Comparison of ENCODE assay signal across 20 cellular contexts in genomic region chr15:81955709-81956108, GRCh38.
DNase-seq lines count a peak whose midpoint lies in the region; ATAC-seq and TF ChIP-seq lines count a peak whose summit lies in the region.
"Had no signal": no experiment of that assay in that cellular context is flagged by ENCODE, and none has a peak within 500 bp of the region (broad histone marks: within the 10 kb centered on the region; RNA-seq: fewer than 3 reads in every experiment).

No MANE protein-coding gene starts in this region.

- H3K4me1 ChIP-seq in SJSA1 (replicated peaks) (peaks cover 33% of the 10 kb centered on the region), foreskin keratinocyte (no peaks in the 10 kb centered on the region)
- H3K4me1 ChIP-seq: Peyer's patch had no signal

- DNase-seq in EH (ENCODE audit: low read depth) (peak; percentile 92), SJSA1 (ENCODE audit: low read depth in 1 of 2, low spot score in 2 of 2) (peak in 1 of 2 experiments; percentile 55), foreskin keratinocyte (peak in 1 of 2 donors; percentile 2), retinal pigment epithelial cell (ENCODE audit: low read depth) (peak; percentile 28), T-helper 2 cell (no peak)
- no peak for DNase-seq in stimulated activated CD4-positive, alpha-beta T cell treated with anti-CD3 and anti-CD28 coated beads, Interleukin-1b, Interleukin-23, amount 100 ng/mL, for 48 hours
- DNase-seq: C1 segment of cervical spinal cord; CD8-positive, alpha-beta memory T cell; Kasumi-1; NCI-H1048; NCI-H1436; NCI-H2029 treated with DMSO at 0.1 percent for 48 hours; NCI-H2171; NCI-H446; NK-92 treated with Interleukin-12 subunit alpha and Interleukin-12 subunit beta, amount 100 ng/mL, for 24 hours; Peyer's patch had no signal

- peak; percentile 16 for ATAC-seq in foreskin keratinocyte
- ATAC-seq in GM19035 (IDR thresholded peaks at IDR 0.05; ENCODE audit: unreplicated experiment): no peak
- ATAC-seq in SK-N-SH treated with all-trans-retinoic acid at 6 μM for 48 hours: no peak
- ATAC-seq: Right ventricle myocardium inferior had no signal

- no peaks in the 10 kb centered on the region for H3K9me3 ChIP-seq in SJSA1 (replicated peaks)
- H3K9me3 ChIP-seq: MG63, Peyer's patch had no signal

- H3K27ac ChIP-seq in SJSA1 (peak overlapping the region; percentile 11), foreskin keratinocyte (no peak overlapping the region)
- H3K27ac ChIP-seq: Peyer's patch had no signal

- no peaks in the 10 kb centered on the region for H3K36me3 ChIP-seq in SJSA1
- H3K36me3 ChIP-seq: MG63, Peyer's patch had no signal

- H3K4me3 ChIP-seq in SJSA1 (no peak overlapping the region), retinal pigment epithelial cell (ENCODE audit: low read length) (no peak overlapping the region)
- H3K4me3 ChIP-seq: MG63, Peyer's patch had no signal

- TF ChIP-seq CTCF in foreskin keratinocyte (conservative IDR thresholded peaks at IDR 0.05) (no peak), retinal pigment epithelial cell (conservative IDR thresholded peaks at IDR 0.05; ENCODE audit: low read depth, low read length) (no peak)

- H3K27me3 ChIP-seq in SJSA1 (replicated peaks): no peaks in the 10 kb centered on the region
- H3K27me3 ChIP-seq in foreskin keratinocyte: no peaks in the 10 kb centered on the region
- H3K27me3 ChIP-seq: MG63, Peyer's patch had no signal

TF ChIP-seq in SK-N-SH treated with all-trans-retinoic acid at 6 μM for 48 hours, 23 proteins besides CTCF, POLR2A, EP300 and RAD21:
- no peak for TF ChIP-seq POU6F1 (CRISPR knock-in tag; IDR thresholded peaks at IDR 0.05; ENCODE audit: borderline replicate concordance, low read depth)
TF ChIP-seq in SK-N-SH treated with all-trans-retinoic acid at 6 μM for 48 hours: peak in this region for 0.

Comparison
In these comparisons a context has a peak if more than half of its experiments do, and no peak if none do; other contexts are left out.
1. DNase-seq: peak in EH (single experiment) and retinal pigment epithelial cell (single experiment); none in T-helper 2 cell (0 of 5) and stimulated activated CD4-positive, alpha-beta T cell treated with anti-CD3 and anti-CD28 coated beads, Interleukin-1b, Interleukin-23, amount 100 ng/mL, for 48 hours (single experiment).